In the genomic region with DNA sequence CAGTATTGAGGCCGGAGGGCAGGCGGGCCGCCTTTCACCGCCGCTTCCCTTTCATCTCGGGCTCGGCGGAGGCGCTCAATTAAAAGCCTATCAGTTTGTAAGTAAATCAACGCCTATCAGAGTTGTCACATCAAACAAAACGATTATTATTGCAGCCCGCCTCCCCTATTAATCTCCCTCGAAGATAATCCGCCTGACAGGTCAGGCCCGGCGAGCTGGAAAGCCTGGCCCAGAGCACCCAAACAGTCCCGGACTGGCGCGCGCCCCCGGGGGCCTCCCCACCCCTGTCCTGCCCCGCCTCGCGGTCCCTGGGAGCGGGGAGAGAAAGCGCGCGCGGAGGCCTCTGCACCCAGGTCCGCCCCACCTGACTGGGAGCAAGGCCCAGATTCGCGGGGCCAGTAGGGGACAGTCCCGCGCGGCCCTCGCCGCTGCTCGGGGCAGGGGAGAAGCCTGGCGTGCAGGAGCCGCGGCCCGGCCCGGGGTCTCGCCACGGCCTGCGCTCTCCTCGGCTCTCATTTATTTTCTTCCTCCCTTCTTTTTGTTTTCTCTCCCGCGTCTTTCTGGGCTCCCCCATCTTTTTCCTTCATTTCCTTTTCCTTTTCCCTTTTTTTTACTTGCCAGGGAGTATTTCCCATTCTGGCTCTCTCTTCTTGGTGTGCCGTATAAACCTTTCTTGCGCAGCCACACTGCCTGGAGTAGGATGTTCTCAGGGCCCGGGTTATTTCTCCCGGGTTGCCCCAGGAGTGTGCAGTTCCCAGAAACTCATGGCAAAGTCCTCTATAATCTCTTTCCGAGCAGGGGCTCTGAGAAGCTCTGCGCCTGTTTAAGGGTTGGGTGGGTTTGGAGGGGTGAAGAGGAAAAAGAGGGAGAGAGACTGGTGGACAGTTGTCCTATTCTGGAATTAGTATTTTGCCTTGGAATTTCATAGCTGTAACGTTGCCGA, we compare ENCODE assay signal across 1 cellular context.
TF ChIP-seq lines count a peak whose summit lies in the region.

No MANE protein-coding gene starts in this region.

TF ChIP-seq in HepG2, 621 proteins besides CTCF, POLR2A, EP300 and RAD21 (continued from another document and continues in another):
- TF ChIP-seq, protein P1, sequence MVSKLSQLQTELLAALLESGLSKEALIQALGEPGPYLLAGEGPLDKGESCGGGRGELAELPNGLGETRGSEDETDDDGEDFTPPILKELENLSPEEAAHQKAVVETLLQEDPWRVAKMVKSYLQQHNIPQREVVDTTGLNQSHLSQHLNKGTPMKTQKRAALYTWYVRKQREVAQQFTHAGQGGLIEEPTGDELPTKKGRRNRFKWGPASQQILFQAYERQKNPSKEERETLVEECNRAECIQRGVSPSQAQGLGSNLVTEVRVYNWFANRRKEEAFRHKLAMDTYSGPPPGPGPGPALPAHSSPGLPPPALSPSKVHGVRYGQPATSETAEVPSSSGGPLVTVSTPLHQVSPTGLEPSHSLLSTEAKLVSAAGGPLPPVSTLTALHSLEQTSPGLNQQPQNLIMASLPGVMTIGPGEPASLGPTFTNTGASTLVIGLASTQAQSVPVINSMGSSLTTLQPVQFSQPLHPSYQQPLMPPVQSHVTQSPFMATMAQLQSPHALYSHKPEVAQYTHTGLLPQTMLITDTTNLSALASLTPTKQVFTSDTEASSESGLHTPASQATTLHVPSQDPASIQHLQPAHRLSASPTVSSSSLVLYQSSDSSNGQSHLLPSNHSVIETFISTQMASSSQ (IDR thresholded peaks at IDR 0.05; ENCODE audit: low read depth), result peak; percentile 47; the same call in 1 of the 2 replicates
- TF ChIP-seq, protein P1 (CRISPR knock-in tag; IDR thresholded peaks at IDR 0.05; ENCODE audit: borderline replicate concordance), result peak; percentile 74; the same call in 1 of the 2 replicates
- TF ChIP-seq ZBTB20 (CRISPR knock-in tag; IDR thresholded peaks at IDR 0.05; ENCODE audit: borderline replicate concordance, low read depth), result no peak
- TF ChIP-seq ZFY (CRISPR knock-in tag; IDR thresholded peaks at IDR 0.05), result peak; percentile 74
- no peak for TF ChIP-seq RBM22 (optimal IDR thresholded peaks at IDR 0.05; ENCODE audit: low read length)
- TF ChIP-seq SRF (IDR thresholded peaks at IDR 0.05; ENCODE audit: low read depth, low read length), result no peak
- no peak for TF ChIP-seq CHD4 (IDR thresholded peaks at IDR 0.05; ENCODE audit: borderline replicate concordance, low read length)
- TF ChIP-seq ZFP62 (CRISPR knock-in tag; IDR thresholded peaks at IDR 0.05), result no peak
- TF ChIP-seq, protein P2, sequence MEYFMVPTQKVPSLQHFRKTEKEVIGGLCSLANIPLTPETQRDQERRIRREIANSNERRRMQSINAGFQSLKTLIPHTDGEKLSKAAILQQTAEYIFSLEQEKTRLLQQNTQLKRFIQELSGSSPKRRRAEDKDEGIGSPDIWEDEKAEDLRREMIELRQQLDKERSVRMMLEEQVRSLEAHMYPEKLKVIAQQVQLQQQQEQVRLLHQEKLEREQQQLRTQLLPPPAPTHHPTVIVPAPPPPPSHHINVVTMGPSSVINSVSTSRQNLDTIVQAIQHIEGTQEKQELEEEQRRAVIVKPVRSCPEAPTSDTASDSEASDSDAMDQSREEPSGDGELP (IDR thresholded peaks at IDR 0.05; ENCODE audit: borderline replicate concordance, low read depth), result 0 out of 2 replicates have a peak, but pooled peaks have one; percentile 20
- TF ChIP-seq YEATS2 (CRISPR knock-in tag; IDR thresholded peaks at IDR 0.05; ENCODE audit: borderline replicate concordance), result no peak; the same call in 1 of the 2 replicates
- TF ChIP-seq ZNF3 (CRISPR knock-in tag; IDR thresholded peaks at IDR 0.05), result no peak
- no peak for TF ChIP-seq SIN3B (IDR thresholded peaks at IDR 0.05; ENCODE audit: low read length)
- 0 out of 2 replicates have a peak, but pooled peaks have one; percentile 34 for TF ChIP-seq ZNF83 (CRISPR knock-in tag; IDR thresholded peaks at IDR 0.05; ENCODE audit: borderline replicate concordance)
- TF ChIP-seq TEAD2 (CRISPR knock-in tag; IDR thresholded peaks at IDR 0.05), result no peak
- TF ChIP-seq, protein P3, sequence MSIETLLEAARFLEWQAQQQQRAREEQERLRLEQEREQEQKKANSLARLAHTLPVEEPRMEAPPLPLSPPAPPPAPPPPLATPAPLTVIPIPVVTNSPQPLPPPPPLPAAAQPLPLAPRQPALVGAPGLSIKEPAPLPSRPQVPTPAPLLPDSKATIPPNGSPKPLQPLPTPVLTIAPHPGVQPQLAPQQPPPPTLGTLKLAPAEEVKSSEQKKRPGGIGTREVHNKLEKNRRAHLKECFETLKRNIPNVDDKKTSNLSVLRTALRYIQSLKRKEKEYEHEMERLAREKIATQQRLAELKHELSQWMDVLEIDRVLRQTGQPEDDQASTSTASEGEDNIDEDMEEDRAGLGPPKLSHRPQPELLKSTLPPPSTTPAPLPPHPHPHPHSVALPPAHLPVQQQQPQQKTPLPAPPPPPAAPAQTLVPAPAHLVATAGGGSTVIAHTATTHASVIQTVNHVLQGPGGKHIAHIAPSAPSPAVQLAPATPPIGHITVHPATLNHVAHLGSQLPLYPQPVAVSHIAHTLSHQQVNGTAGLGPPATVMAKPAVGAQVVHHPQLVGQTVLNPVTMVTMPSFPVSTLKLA (IDR thresholded peaks at IDR 0.05), result no peak
- no peak for TF ChIP-seq ZNF354B (CRISPR knock-in tag; IDR thresholded peaks at IDR 0.05)
- TF ChIP-seq, protein P4, sequence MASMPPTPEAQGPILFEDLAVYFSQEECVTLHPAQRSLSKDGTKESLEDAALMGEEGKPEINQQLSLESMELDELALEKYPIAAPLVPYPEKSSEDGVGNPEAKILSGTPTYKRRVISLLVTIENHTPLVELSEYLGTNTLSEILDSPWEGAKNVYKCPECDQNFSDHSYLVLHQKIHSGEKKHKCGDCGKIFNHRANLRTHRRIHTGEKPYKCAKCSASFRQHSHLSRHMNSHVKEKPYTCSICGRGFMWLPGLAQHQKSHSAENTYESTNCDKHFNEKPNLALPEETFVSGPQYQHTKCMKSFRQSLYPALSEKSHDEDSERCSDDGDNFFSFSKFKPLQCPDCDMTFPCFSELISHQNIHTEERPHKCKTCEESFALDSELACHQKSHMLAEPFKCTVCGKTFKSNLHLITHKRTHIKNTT (CRISPR knock-in tag; IDR thresholded peaks at IDR 0.05), result no peak
- TF ChIP-seq PCBP2 (optimal IDR thresholded peaks at IDR 0.05; ENCODE audit: low read depth, low read length, poor library complexity, severe bottlenecking), result peak; percentile 33
- TF ChIP-seq SATB2 (CRISPR knock-in tag; IDR thresholded peaks at IDR 0.05), result no peak; the same call in 1 of the 2 replicates
- peak; percentile 28; the same call in 1 of the 2 replicates for TF ChIP-seq PHF20 (CRISPR knock-in tag; IDR thresholded peaks at IDR 0.05)
- no peak for TF ChIP-seq AHR (CRISPR knock-in tag; IDR thresholded peaks at IDR 0.05)
- no peak for TF ChIP-seq HOXA7 (CRISPR knock-in tag; IDR thresholded peaks at IDR 0.05)
- TF ChIP-seq, protein P5, sequence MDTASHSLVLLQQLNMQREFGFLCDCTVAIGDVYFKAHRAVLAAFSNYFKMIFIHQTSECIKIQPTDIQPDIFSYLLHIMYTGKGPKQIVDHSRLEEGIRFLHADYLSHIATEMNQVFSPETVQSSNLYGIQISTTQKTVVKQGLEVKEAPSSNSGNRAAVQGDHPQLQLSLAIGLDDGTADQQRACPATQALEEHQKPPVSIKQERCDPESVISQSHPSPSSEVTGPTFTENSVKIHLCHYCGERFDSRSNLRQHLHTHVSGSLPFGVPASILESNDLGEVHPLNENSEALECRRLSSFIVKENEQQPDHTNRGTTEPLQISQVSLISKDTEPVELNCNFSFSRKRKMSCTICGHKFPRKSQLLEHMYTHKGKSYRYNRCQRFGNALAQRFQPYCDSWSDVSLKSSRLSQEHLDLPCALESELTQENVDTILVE (CRISPR knock-in tag; IDR thresholded peaks at IDR 0.05), result no peak
- peak; percentile 47; the same call in 1 of the 2 replicates for TF ChIP-seq TMF1 (CRISPR knock-in tag; IDR thresholded peaks at IDR 0.05; ENCODE audit: low read depth)
- TF ChIP-seq ZNF839 (CRISPR knock-in tag; IDR thresholded peaks at IDR 0.05; ENCODE audit: borderline replicate concordance), result no peak
- 0 out of 2 replicates have a peak, but pooled peaks have one; percentile 6 for TF ChIP-seq ZNF253 (CRISPR knock-in tag; IDR thresholded peaks at IDR 0.05; ENCODE audit: borderline replicate concordance)
- TF ChIP-seq, protein P6, sequence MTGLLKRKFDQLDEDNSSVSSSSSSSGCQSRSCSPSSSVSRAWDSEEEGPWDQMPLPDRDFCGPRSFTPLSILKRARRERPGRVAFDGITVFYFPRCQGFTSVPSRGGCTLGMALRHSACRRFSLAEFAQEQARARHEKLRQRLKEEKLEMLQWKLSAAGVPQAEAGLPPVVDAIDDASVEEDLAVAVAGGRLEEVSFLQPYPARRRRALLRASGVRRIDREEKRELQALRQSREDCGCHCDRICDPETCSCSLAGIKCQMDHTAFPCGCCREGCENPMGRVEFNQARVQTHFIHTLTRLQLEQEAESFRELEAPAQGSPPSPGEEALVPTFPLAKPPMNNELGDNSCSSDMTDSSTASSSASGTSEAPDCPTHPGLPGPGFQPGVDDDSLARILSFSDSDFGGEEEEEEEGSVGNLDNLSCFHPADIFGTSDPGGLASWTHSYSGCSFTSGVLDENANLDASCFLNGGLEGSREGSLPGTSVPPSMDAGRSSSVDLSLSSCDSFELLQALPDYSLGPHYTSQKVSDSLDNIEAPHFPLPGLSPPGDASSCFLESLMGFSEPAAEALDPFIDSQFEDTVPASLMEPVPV (CRISPR knock-in tag; IDR thresholded peaks at IDR 0.05), result peak; percentile 82; the same call in 1 of the 2 replicates
- TF ChIP-seq HOXA3 (CRISPR knock-in tag; IDR thresholded peaks at IDR 0.05), result peak; percentile 73
- peak; percentile 32; the same call in 1 of the 2 replicates for TF ChIP-seq MTA1 (CRISPR knock-in tag; IDR thresholded peaks at IDR 0.05; ENCODE audit: borderline replicate concordance)
- no peak for TF ChIP-seq ZNF180 (CRISPR knock-in tag; IDR thresholded peaks at IDR 0.05; ENCODE audit: borderline replicate concordance, low read depth)
- TF ChIP-seq, protein P7, sequence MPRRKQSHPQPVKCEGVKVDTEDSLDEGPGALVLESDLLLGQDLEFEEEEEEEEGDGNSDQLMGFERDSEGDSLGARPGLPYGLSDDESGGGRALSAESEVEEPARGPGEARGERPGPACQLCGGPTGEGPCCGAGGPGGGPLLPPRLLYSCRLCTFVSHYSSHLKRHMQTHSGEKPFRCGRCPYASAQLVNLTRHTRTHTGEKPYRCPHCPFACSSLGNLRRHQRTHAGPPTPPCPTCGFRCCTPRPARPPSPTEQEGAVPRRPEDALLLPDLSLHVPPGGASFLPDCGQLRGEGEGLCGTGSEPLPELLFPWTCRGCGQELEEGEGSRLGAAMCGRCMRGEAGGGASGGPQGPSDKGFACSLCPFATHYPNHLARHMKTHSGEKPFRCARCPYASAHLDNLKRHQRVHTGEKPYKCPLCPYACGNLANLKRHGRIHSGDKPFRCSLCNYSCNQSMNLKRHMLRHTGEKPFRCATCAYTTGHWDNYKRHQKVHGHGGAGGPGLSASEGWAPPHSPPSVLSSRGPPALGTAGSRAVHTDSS (CRISPR knock-in tag; conservative IDR thresholded peaks at IDR 0.05), result peak; percentile 64; the same call in 1 of the 2 replicates
- no peak for TF ChIP-seq U2AF1 (optimal IDR thresholded peaks at IDR 0.05; ENCODE audit: low read depth, low read length)
- TF ChIP-seq ZNF44 (CRISPR knock-in tag; IDR thresholded peaks at IDR 0.05), result no peak
- no peak for TF ChIP-seq KAT2B (IDR thresholded peaks at IDR 0.05; ENCODE audit: borderline replicate concordance, low read depth, low read length)
- 0 out of 2 replicates have a peak, but pooled peaks have one; percentile 51 for TF ChIP-seq ATF7-NPFF (CRISPR knock-in tag; IDR thresholded peaks at IDR 0.05; ENCODE audit: low read depth)
- no peak for TF ChIP-seq ZNF772 (CRISPR knock-in tag; IDR thresholded peaks at IDR 0.05)
- TF ChIP-seq ZNF317 (CRISPR knock-in tag; IDR thresholded peaks at IDR 0.05), result no peak
- peak; percentile 48; the same call in 1 of the 2 replicates for TF ChIP-seq RARA (CRISPR knock-in tag; IDR thresholded peaks at IDR 0.05)
- TF ChIP-seq ZNF460 (CRISPR knock-in tag; IDR thresholded peaks at IDR 0.05; ENCODE audit: borderline replicate concordance), result no peak
- TF ChIP-seq ZKSCAN5 (CRISPR knock-in tag; IDR thresholded peaks at IDR 0.05), result no peak
- TF ChIP-seq MYNN (CRISPR knock-in tag; IDR thresholded peaks at IDR 0.05; ENCODE audit: low read depth), result no peak
- TF ChIP-seq FOXO1 (CRISPR knock-in tag; IDR thresholded peaks at IDR 0.05), result no peak; the same call in 1 of the 2 replicates
- TF ChIP-seq JUND (CRISPR knock-in tag; IDR thresholded peaks at IDR 0.05), result no peak
- no peak for TF ChIP-seq HNRNPUL1 (IDR thresholded peaks at IDR 0.05; ENCODE audit: low read depth, low read length)
- peak; percentile 33; the same call in 1 of the 2 replicates for TF ChIP-seq ZC3H13 (CRISPR knock-in tag; IDR thresholded peaks at IDR 0.05)
- TF ChIP-seq ZNF788 (CRISPR knock-in tag; IDR thresholded peaks at IDR 0.05; ENCODE audit: borderline replicate concordance), result peak; percentile 62; the same call in 1 of the 2 replicates
